ENCODE assay signal across 11 cellular contexts in the genomic region with DNA sequence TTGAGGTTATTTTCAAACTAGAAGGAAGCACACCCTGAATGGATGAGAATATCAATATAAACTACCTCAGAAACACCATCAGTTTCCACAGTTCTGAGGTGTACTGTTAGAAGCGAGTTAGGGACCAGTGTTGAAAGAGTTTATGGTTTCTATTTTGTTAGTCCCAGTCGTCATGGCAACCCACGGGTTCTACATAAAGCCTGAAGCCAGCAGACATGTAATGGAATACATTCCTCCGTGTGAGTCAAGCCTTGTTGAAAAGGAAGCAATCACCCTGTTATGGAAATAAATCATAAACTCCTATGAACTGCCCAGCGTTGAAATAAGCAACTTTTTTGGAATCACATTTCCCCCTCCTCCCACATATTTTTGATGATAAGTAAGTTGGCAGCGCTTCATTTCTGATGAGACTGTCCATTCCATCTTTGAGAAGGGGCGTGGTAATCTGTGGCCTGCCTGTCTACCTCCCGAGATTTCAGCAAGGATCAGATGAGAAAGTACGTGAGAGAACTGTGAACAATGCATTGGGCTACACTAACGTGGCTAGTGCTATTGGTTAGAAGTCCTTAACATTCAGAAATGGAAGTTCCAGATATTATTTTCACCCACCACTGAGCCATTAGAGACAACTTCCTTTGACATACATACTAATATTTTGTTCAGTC. TPM values are rescaled to one million over a fixed set of nuclear protein-coding genes. Genes with fewer than 3 reads are reported as not detected.
DNase-seq lines count a peak whose midpoint lies in the region; ATAC-seq and TF ChIP-seq lines count a peak whose summit lies in the region.
"Had no signal": no experiment of that assay in that cellular context is flagged by ENCODE, and none has a peak within 500 bp of the region (broad histone marks: within the 10 kb centered on the region; RNA-seq: fewer than 3 reads in every experiment).

No MANE protein-coding gene starts in this region.

- intact Hi-C loops in CD8-positive, alpha-beta T cell (cut with DNase I, micrococcal nuclease) = no loop called here

- no peak overlapping the region for H3K4me3 ChIP-seq in foreskin fibroblast (ENCODE audit: low read depth in 1 of 2, low read length in 2 of 2)
- H3K4me3 ChIP-seq in CD8-positive, alpha-beta T cell (ENCODE audit: low read depth, low read length) = no peak overlapping the region

- no peaks in the 10 kb centered on the region for H3K4me1 ChIP-seq in CD8-positive, alpha-beta T cell (ENCODE audit: insufficient read depth, low read length)

- H3K4me3 Mint-ChIP-seq in CD8-positive, alpha-beta T cell = no peak overlapping the region
- H3K4me3 Mint-ChIP-seq: naive B cell had no signal

- no peaks in the 10 kb centered on the region for H3K9me3 Mint-ChIP-seq in CD8-positive, alpha-beta T cell
- H3K9me3 Mint-ChIP-seq: activated naive CD4-positive, alpha-beta T cell treated with anti-CD3 and anti-CD28 coated beads, Interleukin-2, amount 50 U/mL, for 72 hours; naive B cell had no signal

- POLR2A ChIA-PET in CD8-positive, alpha-beta T cell (lab: Charles Lee) = no interaction called here

- peaks cover 10% of the 10 kb centered on the region for H3K27me3 Mint-ChIP-seq in CD8-positive, alpha-beta T cell (ENCODE audit: low read depth)

- peak; percentile 15 for DNase-seq in GM04504 (ENCODE audit: low read depth)
- DNase-seq in SW480 (ENCODE audit: low spot score) = peak; percentile 11
- DNase-seq in foreskin fibroblast = peak; percentile 21 to 28
- DNase-seq in stromal cell of bone marrow (ENCODE audit: low read depth) = peak; percentile 91
- DNase-seq in NCI-H1436 (lab: John Stamatoyannopoulos, UW) = no peak
- no peak for DNase-seq in CD8-positive, alpha-beta T cell
- DNase-seq: activated CD4-positive, alpha-beta T cell treated with anti-CD3 and anti-CD28 coated beads, Interleukin-2, amount 50 U/mL, for 48 hours; naive B cell; SW 1271 had no signal

- no peak for ATAC-seq in HG03159 (IDR thresholded peaks at IDR 0.05; ENCODE audit: unreplicated experiment)
- ATAC-seq in CD8-positive, alpha-beta T cell = no peak
- ATAC-seq: activated naive CD4-positive, alpha-beta T cell treated with anti-CD3 and anti-CD28 coated beads, Interleukin-2, amount 50 U/mL, for 72 hours had no signal

- H3K4me1 Mint-ChIP-seq in CD8-positive, alpha-beta T cell (ENCODE audit: low read depth) = no peaks in the 10 kb centered on the region
- H3K4me1 Mint-ChIP-seq: naive B cell had no signal

- no peak overlapping the region for H3K27ac ChIP-seq in CD8-positive, alpha-beta T cell (ENCODE audit: low read depth, low read length)

- H3K9me3 ChIP-seq in CD8-positive, alpha-beta T cell (ENCODE audit: low read length) = no peaks in the 10 kb centered on the region

- H3K36me3 ChIP-seq in CD8-positive, alpha-beta T cell (ENCODE audit: insufficient read depth, low read length) = no peaks in the 10 kb centered on the region

- no peak for TF ChIP-seq CTCF in foreskin fibroblast (IDR thresholded peaks at IDR 0.05; ENCODE audit: low read depth, low read length)
- TF ChIP-seq CTCF in CD8-positive, alpha-beta T cell (IDR thresholded peaks at IDR 0.05) = no peak

- CTCF ChIA-PET in CD8-positive, alpha-beta T cell (lab: Charles Lee) = interaction anchor here (1.2 kb wide), 1 partner anchor 30 kb away, joined by 3 read pairs; no protein-coding TSS in a partner anchor

- H3K27me3 ChIP-seq in CD8-positive, alpha-beta T cell (ENCODE audit: insufficient read depth, low read length) = no peaks in the 10 kb centered on the region

- no peaks in the 10 kb centered on the region for H3K36me3 Mint-ChIP-seq in CD8-positive, alpha-beta T cell
- H3K36me3 Mint-ChIP-seq: activated naive CD4-positive, alpha-beta T cell treated with anti-CD3 and anti-CD28 coated beads, Interleukin-2, amount 50 U/mL, for 72 hours; naive B cell had no signal

- H3K27ac Mint-ChIP-seq in CD8-positive, alpha-beta T cell = no peak overlapping the region
- H3K27ac Mint-ChIP-seq: activated naive CD4-positive, alpha-beta T cell treated with anti-CD3 and anti-CD28 coated beads, Interleukin-2, amount 50 U/mL, for 72 hours; naive B cell had no signal

RNA-seq across cellular contexts. Expression of gene PDHA1, which starts 40.4 kb away (rescaled TPM):
- total RNA-seq in CD8-positive, alpha-beta T cell = 100 to 1,000 TPM; 107 to 115 TPM

Comparison
In these comparisons a context has a peak if more than half of its experiments do, and no peak if none do; other contexts are left out.
1. DNase-seq: peak in GM04504 (single experiment), SW480 (single experiment), foreskin fibroblast (2 of 2) and stromal cell of bone marrow (single experiment); none in NCI-H1436 (single experiment) and CD8-positive, alpha-beta T cell (0 of 7).